Comparison of ENCODE assay signal across 8 cellular contexts in the genomic region with DNA sequence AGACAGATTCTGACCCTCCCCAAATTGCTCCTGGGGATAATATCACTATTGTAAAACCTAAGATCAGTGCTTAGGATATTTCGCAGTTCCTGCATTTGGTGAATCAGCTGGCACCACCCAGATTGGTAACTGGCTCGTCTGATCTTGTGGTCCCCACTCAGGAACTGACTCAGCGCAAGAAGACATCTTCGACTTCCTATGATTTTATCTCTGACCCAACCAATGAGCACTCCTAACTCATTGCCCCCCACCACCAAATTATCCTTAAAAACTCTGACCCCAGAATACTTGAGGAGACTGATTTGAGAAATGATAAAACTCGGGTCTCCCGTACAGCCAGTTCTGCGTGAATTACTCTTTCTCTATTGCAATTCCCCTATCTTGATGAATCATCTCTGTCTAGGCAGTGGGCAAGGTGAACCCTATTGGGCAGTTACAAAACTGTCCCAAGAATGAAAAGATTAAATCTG. TPM values are rescaled to one million over a fixed set of nuclear protein-coding genes. Genes with fewer than 3 reads are reported as not detected.
DNase-seq lines count a peak whose midpoint lies in the region; ATAC-seq and TF ChIP-seq lines count a peak whose summit lies in the region.

No MANE protein-coding gene starts in this region.

- no peaks in the 10 kb centered on the region for H3K79me2 ChIP-seq in osteoblast (ENCODE audit: insufficient read depth, low read length)

- H2AFZ ChIP-seq in osteoblast (ENCODE audit: low read length), result peak overlapping the region; percentile 70

- peak overlapping the region; percentile 55 for H3K4me3 ChIP-seq in osteoblast (ENCODE audit: insufficient read depth, low read length)

- H3K27ac Mint-ChIP-seq in CD14-positive monocyte, result peak overlapping the region; percentile 91 to 100 (median 98)
- H3K27ac Mint-ChIP-seq in activated T-helper 2 cell treated with anti-CD3 and anti-CD28 coated beads, Interferon-gamma antibody, Interleukin-2, Interleukin-4, amounts not matched to agents 10 μg/mL and 5 μg/mL and 100 μg/mL, durations not matched to agents 14 hours and 24 hours and 36 hours, result peak overlapping the region; percentile 79

- H3K4me2 ChIP-seq in osteoblast (ENCODE audit: insufficient read depth, low read length), result peak overlapping the region; percentile 81

- peak; percentile 86 for DNase-seq in CD14-positive monocyte (ENCODE audit: low spot score)
- DNase-seq in RKO (ENCODE audit: low spot score), result peak; percentile 73
- DNase-seq in activated T-helper 2 cell treated with anti-CD3 and anti-CD28 coated beads, Interferon-gamma antibody, Interleukin-2, Interleukin-4, amounts not matched to agents 10 μg/mL and 5 μg/mL and 100 μg/mL, durations not matched to agents 14 hours and 24 hours and 36 hours (ENCODE audit: low spot score), result peak; percentile 66
- DNase-seq in osteoblast (ENCODE audit: insufficient read length, low spot score, missing footprints), result peak; percentile 80
- DNase-seq in NCI-H510A treated with DMSO at 0.1 percent for 48 hours (lab: John Stamatoyannopoulos, UW), result no peak
- no peak for DNase-seq in hypothalamus (lab: John Stamatoyannopoulos, UW)
- no peak for DNase-seq in iPS-NIHi7 (ENCODE audit: extremely low spot score)

- peak overlapping the region; percentile 56 for H3K27ac ChIP-seq in osteoblast (ENCODE audit: low read depth, low read length)

- peaks cover 14% of the 10 kb centered on the region for H3K4me1 ChIP-seq in osteoblast (ENCODE audit: insufficient read depth, low read length)

- peaks cover 0 to 4% (median 0%) of the 10 kb centered on the region in 3 donors for H3K27me3 Mint-ChIP-seq in CD14-positive monocyte (ENCODE audit: low read depth in 3 of 3)
- no peaks in the 10 kb centered on the region for H3K27me3 Mint-ChIP-seq in activated T-helper 2 cell treated with anti-CD3 and anti-CD28 coated beads, Interferon-gamma antibody, Interleukin-2, Interleukin-4, amounts not matched to agents 10 μg/mL and 5 μg/mL and 100 μg/mL, durations not matched to agents 14 hours and 24 hours and 36 hours (ENCODE audit: low read depth)

- peaks cover 56% of the 10 kb centered on the region for H3K4me1 Mint-ChIP-seq in CD14-positive monocyte
- peaks cover 41% of the 10 kb centered on the region for H3K4me1 Mint-ChIP-seq in activated T-helper 2 cell treated with anti-CD3 and anti-CD28 coated beads, Interferon-gamma antibody, Interleukin-2, Interleukin-4, amounts not matched to agents 10 μg/mL and 5 μg/mL and 100 μg/mL, durations not matched to agents 14 hours and 24 hours and 36 hours (ENCODE audit: low read depth)

- H3K27me3 ChIP-seq in osteoblast (ENCODE audit: insufficient read depth, low read length), result no peaks in the 10 kb centered on the region

- ATAC-seq in HG02763 (IDR thresholded peaks at IDR 0.05; ENCODE audit: unreplicated experiment), result no peak

- no peak for TF ChIP-seq CTCF in CD14-positive monocyte (IDR thresholded peaks at IDR 0.05)
- TF ChIP-seq CTCF in osteoblast (IDR thresholded peaks at IDR 0.05; ENCODE audit: extremely low read depth, low read depth, low read length), result no peak

- no peaks in the 10 kb centered on the region for H3K9me3 ChIP-seq in osteoblast (ENCODE audit: low read depth, low read length)

- H4K20me1 ChIP-seq in osteoblast (ENCODE audit: insufficient read depth, low read length), result no peaks in the 10 kb centered on the region

- H3K4me3 Mint-ChIP-seq in CD14-positive monocyte, result peak overlapping the region; percentile 64 to 86
- H3K4me3 Mint-ChIP-seq in activated T-helper 2 cell treated with anti-CD3 and anti-CD28 coated beads, Interferon-gamma antibody, Interleukin-2, Interleukin-4, amounts not matched to agents 10 μg/mL and 5 μg/mL and 100 μg/mL, durations not matched to agents 14 hours and 24 hours and 36 hours (ENCODE audit: low read depth), result peak overlapping the region; percentile 49

- intact Hi-C loops in CD14-positive monocyte (cut with micrococcal nuclease), result loop anchor here in 1 of 2 donors (5.0 to 10.0 kb wide), 3 partner anchors 34 to 56 kb away; a partner anchor contains a TSS
- intact Hi-C loops in activated T-helper 2 cell treated with anti-CD3 and anti-CD28 coated beads, Interferon-gamma antibody, Interleukin-2, Interleukin-4, amounts not matched to agents 10 μg/mL and 5 μg/mL and 100 μg/mL, durations not matched to agents 14 hours and 24 hours and 36 hours (cut with micrococcal nuclease), result loop anchor here (1.0 kb wide), 1 partner anchor 297 kb away; no protein-coding TSS in a partner anchor

- H3K36me3 ChIP-seq in osteoblast (ENCODE audit: insufficient read depth, low read length), result no peaks in the 10 kb centered on the region

- no peaks in the 10 kb centered on the region for H3K36me3 Mint-ChIP-seq in CD14-positive monocyte
- no peaks in the 10 kb centered on the region for H3K36me3 Mint-ChIP-seq in activated T-helper 2 cell treated with anti-CD3 and anti-CD28 coated beads, Interferon-gamma antibody, Interleukin-2, Interleukin-4, amounts not matched to agents 10 μg/mL and 5 μg/mL and 100 μg/mL, durations not matched to agents 14 hours and 24 hours and 36 hours (ENCODE audit: low read depth)

- H3K9me3 Mint-ChIP-seq in CD14-positive monocyte, result peaks cover 0 to 2% (median 0%) of the 10 kb centered on the region in 7 donors
- H3K9me3 Mint-ChIP-seq in activated T-helper 2 cell treated with anti-CD3 and anti-CD28 coated beads, Interferon-gamma antibody, Interleukin-2, Interleukin-4, amounts not matched to agents 10 μg/mL and 5 μg/mL and 100 μg/mL, durations not matched to agents 14 hours and 24 hours and 36 hours, result peaks cover 3% of the 10 kb centered on the region

RNA-seq across cellular contexts. Expression of a gene that starts 20.2 kb away (rescaled TPM):
- 100 to 1,000 TPM; 108 to 131 TPM for polyA plus RNA-seq in CD14-positive monocyte
- total RNA-seq in activated T-helper 2 cell treated with anti-CD3 and anti-CD28 coated beads, Interferon-gamma antibody, Interleukin-2, Interleukin-4, amounts not matched to agents 10 μg/mL and 5 μg/mL and 100 μg/mL, durations not matched to agents 14 hours and 24 hours and 36 hours, result 43.2 and 46.6 TPM in 2 replicates
- total RNA-seq in osteoblast, result 139 and 143 TPM in 2 replicates

RNA-seq across cellular contexts. Expression of a gene that starts 55.7 kb away (rescaled TPM):
- polyA plus RNA-seq in CD14-positive monocyte, result not detected
- total RNA-seq in activated T-helper 2 cell treated with anti-CD3 and anti-CD28 coated beads, Interferon-gamma antibody, Interleukin-2, Interleukin-4, amounts not matched to agents 10 μg/mL and 5 μg/mL and 100 μg/mL, durations not matched to agents 14 hours and 24 hours and 36 hours, result not detected in 2 replicates
- total RNA-seq in osteoblast, result not detected in 2 replicates

Comparison
In these comparisons a context has a peak if more than half of its experiments do, and no peak if none do; other contexts are left out.
1. DNase-seq: peak in CD14-positive monocyte (single experiment), RKO (single experiment), activated T-helper 2 cell treated with anti-CD3 and anti-CD28 coated beads, Interferon-gamma antibody, Interleukin-2, Interleukin-4, amounts not matched to agents 10 μg/mL and 5 μg/mL and 100 μg/mL, durations not matched to agents 14 hours and 24 hours and 36 hours (single experiment) and osteoblast (single experiment); none in NCI-H510A treated with DMSO at 0.1 percent for 48 hours (single experiment), hypothalamus (0 of 51) and iPS-NIHi7 (single experiment).